17 cellular contexts compared by ENCODE assay signal in the genomic region with DNA sequence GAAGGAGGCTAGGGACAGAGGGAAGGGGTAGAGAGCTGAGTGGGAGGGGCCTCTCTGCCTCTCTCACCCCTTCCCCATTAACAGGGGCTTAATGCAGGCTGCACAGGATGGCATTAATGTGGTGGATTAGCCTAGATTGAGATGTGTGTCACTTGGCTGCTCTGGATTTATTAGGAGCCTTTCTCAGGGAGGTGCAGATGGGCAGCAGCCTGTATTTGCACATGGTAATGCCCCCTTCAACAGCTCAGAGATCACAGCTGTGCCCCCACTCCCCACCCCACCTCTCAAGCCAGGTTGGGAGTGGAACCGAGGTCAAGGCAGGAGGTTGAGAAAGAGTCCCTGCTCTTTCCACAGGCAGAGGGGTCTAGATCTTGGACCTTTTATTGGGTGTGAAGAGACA. TPM values are rescaled to one million over a fixed set of nuclear protein-coding genes. Genes with fewer than 3 reads are reported as not detected.
DNase-seq lines count a peak whose midpoint lies in the region; ATAC-seq and TF ChIP-seq lines count a peak whose summit lies in the region.
"Had no signal": no experiment of that assay in that cellular context is flagged by ENCODE, and none has a peak within 500 bp of the region (broad histone marks: within the 10 kb centered on the region; RNA-seq: fewer than 3 reads in every experiment).

No MANE protein-coding gene starts in this region.

- CTCF ChIA-PET in SK-N-SH (lab: Yijun Ruan, JAX), result interaction anchor here (0.7 to 23.6 kb wide), 6 partner anchors 8 to 169 kb away, joined by 3 to 824 read pairs (median 4); a partner anchor contains a TSS
- CTCF ChIA-PET in IMR-90 (lab: Yijun Ruan, JAX), result no interaction called here

- ATAC-seq in SK-N-SH treated with all-trans-retinoic acid at 6 μM for 48 hours (no peak), IMR-90 (ENCODE audit: low read depth) (no peak)
- ATAC-seq: GM12878 had no signal

- 75% methylated on average over 1 of the region's 1 CpG for WGBS in SK-N-SH (ENCODE audit: low lambda C conversion rate)
- WGBS in IMR-90 (ENCODE audit: extremely low coverage in 2 of 2, insufficient read length in 1 of 2), 2 experiments, result no CpG with 5 or more reads among the region's 1 CpG

- H3K4me1 ChIP-seq in SK-N-SH (ENCODE audit: control insufficient read depth in 1 of 2, insufficient read depth in 2 of 2, low read depth in 1 of 2, low read length in 1 of 2) (peaks cover 0 to 11% of the 10 kb centered on the region in 2 experiments; a peak in 1 of 4 replicates), IMR-90 (ENCODE audit: control insufficient read depth, insufficient read depth, low read length) (peaks cover 2% of the 10 kb centered on the region; the same call in 1 of the 2 replicates), SJCRH30 (peaks cover 48% of the 10 kb centered on the region), skeletal muscle tissue (ENCODE audit: control insufficient read depth in 3 of 3, insufficient read depth in 3 of 3, low read length in 3 of 3) (peaks cover 8 to 59% (median 57%) of the 10 kb centered on the region in 3 donors)

- H3K4me2 ChIP-seq in SK-N-SH (no peak overlapping the region), IMR-90 (ENCODE audit: low read depth, low read length) (no peak overlapping the region)
- H3K4me2 ChIP-seq: BLaER1 treated with 17β-estradiol and CSF1 and Interleukin-3, amounts not matched to agents 10 nM and 100 nM had no signal

- no peak overlapping the region for H2BK15ac ChIP-seq in IMR-90 (ENCODE audit: low read depth, low read length)

- dilution Hi-C loops in IMR-90 (cut with HindIII; ENCODE audit: low sequenced_read_pairs, unreplicated experiment), result no loop called here

- H4K8ac ChIP-seq in IMR-90 (ENCODE audit: low read depth in 2 of 2, low read length in 2 of 2), result no peak overlapping the region

- H3K18ac ChIP-seq in IMR-90 (ENCODE audit: low read depth, low read length), result no peak overlapping the region

- peak; percentile 7 for DNase-seq in SK-N-SH
- DNase-seq in IMR-90, result no peak
- no peak for DNase-seq in SJCRH30
- DNase-seq in NCI-H748 treated with DMSO at 0.1 percent for 48 hours (lab: John Stamatoyannopoulos, UW), result no peak
- no peak for DNase-seq in DMS114 treated with DMSO at 0.1 percent for 48 hours (lab: John Stamatoyannopoulos, UW; ENCODE audit: unreplicated experiment)
- DNase-seq in MV-4-11 (lab: John Stamatoyannopoulos, UW), result no peak
- DNase-seq: 8988T; Calu3; CD4-positive, CD25-positive, alpha-beta regulatory T cell; HCEC 1CT; HFFc6 had no signal

- H3K9ac ChIP-seq in SK-N-SH (no peak overlapping the region), IMR-90 (ENCODE audit: low read depth, low read length) (no peak overlapping the region), skeletal muscle tissue (ENCODE audit: low read depth in 1 of 3, low read length in 3 of 3) (peak overlapping the region in 2 of 3 donors; percentile 51 to 60)
- H3K9ac ChIP-seq: BLaER1 treated with 17β-estradiol and CSF1 and Interleukin-3, amounts not matched to agents 10 nM and 100 nM had no signal

- H2BK120ac ChIP-seq in IMR-90 (ENCODE audit: low read depth, low read length), result no peak overlapping the region

- no peaks in the 10 kb centered on the region for H3K79me2 ChIP-seq in SK-N-SH (ENCODE audit: insufficient read depth)

- no peak overlapping the region for H3K14ac ChIP-seq in IMR-90 (replicated peaks; ENCODE audit: low read depth, low read length)

- H2AFZ ChIP-seq in SK-N-SH (ENCODE audit: low read depth), result no peak overlapping the region
- no peak overlapping the region for H2AFZ ChIP-seq in IMR-90 (replicated peaks; ENCODE audit: low read length, poor library complexity)

- H3K9me3 ChIP-seq in SK-N-SH, result no peaks in the 10 kb centered on the region
- H3K9me3 ChIP-seq in IMR-90 (ENCODE audit: control insufficient read depth, insufficient read depth, low read length), result no peaks in the 10 kb centered on the region
- H3K9me3 ChIP-seq in SJCRH30 (replicated peaks), result no peaks in the 10 kb centered on the region
- no peaks in the 10 kb centered on the region for H3K9me3 ChIP-seq in skeletal muscle tissue (ENCODE audit: control insufficient read depth in 3 of 3, low read length in 3 of 3)
- H3K9me3 ChIP-seq: BLaER1 treated with 17β-estradiol and CSF1 and Interleukin-3, amounts not matched to agents 10 nM and 100 nM had no signal

- no peak for TF ChIP-seq EP300 in SK-N-SH (IDR thresholded peaks at IDR 0.05; ENCODE audit: borderline replicate concordance in 1 of 2, low read depth in 1 of 2, low read length in 1 of 2)

- H3K79me1 ChIP-seq in IMR-90 (ENCODE audit: low read depth in 1 of 2, low read length in 2 of 2), result no peaks in the 10 kb centered on the region

- H3K27ac ChIP-seq in SK-N-SH (ENCODE audit: low read depth in 2 of 2, low read length in 1 of 2) (no peak overlapping the region), IMR-90 (ENCODE audit: insufficient read depth, low read length) (no peak overlapping the region), SJCRH30 (peak overlapping the region; percentile 76), skeletal muscle tissue (ENCODE audit: low read depth, low read length) (no peak overlapping the region)
- H3K27ac ChIP-seq: BLaER1 treated with 17β-estradiol and CSF1 and Interleukin-3, amounts not matched to agents 10 nM and 100 nM had no signal

- no peak overlapping the region for H3K23ac ChIP-seq in IMR-90 (ENCODE audit: low read depth, low read length)

- H3K4me3 ChIP-seq in SK-N-SH (ENCODE audit: low read depth in 2 of 2, low read length in 1 of 2) (no peak overlapping the region), IMR-90 (ENCODE audit: insufficient read depth, low read depth, low read length) (no peak overlapping the region), SJCRH30 (no peak overlapping the region), skeletal muscle tissue (ENCODE audit: low read length in 3 of 3) (no peak overlapping the region)
- H3K4me3 ChIP-seq: BLaER1 treated with 17β-estradiol and CSF1 and Interleukin-3, amounts not matched to agents 10 nM and 100 nM; GM12878 had no signal

- TF ChIP-seq CTCF in SK-N-SH (IDR thresholded peaks at IDR 0.05) (no peak), IMR-90 (conservative IDR thresholded peaks at IDR 0.05; ENCODE audit: low read depth, low read length) (no peak)

- no peak overlapping the region for H3K56ac ChIP-seq in IMR-90 (ENCODE audit: extremely low read depth, insufficient read depth, low read length)

- POLR2A ChIA-PET in SK-N-SH (lab: Yijun Ruan, JAX) (no interaction called here), IMR-90 (lab: Charles Lee; ENCODE audit: unreplicated experiment) (no interaction called here)

- in situ Hi-C loops in IMR-90 (cut with MboI; ENCODE audit: low sequenced_read_pairs), result no loop called here

- no peak overlapping the region for H2AK5ac ChIP-seq in IMR-90 (ENCODE audit: low read depth, low read length)

- no peaks in the 10 kb centered on the region for H3K9me2 ChIP-seq in SK-N-SH

- no peaks in the 10 kb centered on the region for H3K36me3 ChIP-seq in SK-N-SH (replicated peaks in 1 of 2; ENCODE audit: control insufficient read depth in 1 of 2, insufficient read depth in 2 of 2, low read length in 1 of 2)
- no peaks in the 10 kb centered on the region for H3K36me3 ChIP-seq in IMR-90 (ENCODE audit: control insufficient read depth, insufficient read depth, low read length)
- H3K36me3 ChIP-seq in SJCRH30, result peaks cover 66% of the 10 kb centered on the region
- no peaks in the 10 kb centered on the region for H3K36me3 ChIP-seq in skeletal muscle tissue (ENCODE audit: control insufficient read depth in 3 of 3, insufficient read depth in 3 of 3, low read length in 3 of 3)
- H3K36me3 ChIP-seq: BLaER1 treated with 17β-estradiol and CSF1 and Interleukin-3, amounts not matched to agents 10 nM and 100 nM had no signal

- intact Hi-C loops in IMR-90 (cut with micrococcal nuclease), result no loop called here

- no peak overlapping the region for H2BK5ac ChIP-seq in IMR-90 (ENCODE audit: low read depth, low read length, poor library complexity, severe bottlenecking)

- peaks cover 6% of the 10 kb centered on the region for H3F3A ChIP-seq in SK-N-SH (replicated peaks; ENCODE audit: insufficient read depth)

- H3K9me1 ChIP-seq in IMR-90 (ENCODE audit: insufficient read depth, low read length), result 0 out of 2 replicates have a peak, but pooled peaks cover 7% of the 10 kb centered on the region

- no peak overlapping the region for H4K91ac ChIP-seq in IMR-90 (ENCODE audit: insufficient read depth, low read depth, low read length)

- no peak overlapping the region for H4K5ac ChIP-seq in IMR-90 (ENCODE audit: low read depth, low read length)

- H2BK20ac ChIP-seq in IMR-90 (ENCODE audit: low read depth, low read length), result no peak overlapping the region

- TF ChIP-seq POLR2A in IMR-90 (IDR thresholded peaks at IDR 0.05; ENCODE audit: low read depth, low read length), result no peak

- no peak for TF ChIP-seq RAD21 in SK-N-SH (IDR thresholded peaks at IDR 0.05; ENCODE audit: low read length)
- no peak for TF ChIP-seq RAD21 in IMR-90 (IDR thresholded peaks at IDR 0.05; ENCODE audit: low read length)

- H2AK9ac ChIP-seq in IMR-90 (replicated peaks; ENCODE audit: low read depth, low read length, poor library complexity), result peak overlapping the region; percentile 19

- no peak overlapping the region for H3K4ac ChIP-seq in IMR-90 (ENCODE audit: low read depth, low read length)

- no peaks in the 10 kb centered on the region for H4K20me1 ChIP-seq in SK-N-SH (ENCODE audit: insufficient read depth)
- peaks cover 10% of the 10 kb centered on the region for H4K20me1 ChIP-seq in IMR-90 (ENCODE audit: insufficient read depth, low read length)

- peaks cover 3% of the 10 kb centered on the region; the same call in 1 of the 2 replicates for H3K27me3 ChIP-seq in SK-N-SH (ENCODE audit: insufficient read depth)
- H3K27me3 ChIP-seq in IMR-90 (ENCODE audit: control insufficient read depth, insufficient read depth, low read length), result peaks cover 46% of the 10 kb centered on the region
- no peaks in the 10 kb centered on the region for H3K27me3 ChIP-seq in SJCRH30
- peaks cover 0 to 11% (median 7%) of the 10 kb centered on the region in 3 donors for H3K27me3 ChIP-seq in skeletal muscle tissue (ENCODE audit: control insufficient read depth in 3 of 3, insufficient read depth in 3 of 3, low read length in 3 of 3)

- BruUV-seq in IMR-90 (replicated peaks; lab: Mats Ljungman, UMichigan), result no TSS peak

RNA-seq across cellular contexts. Expression of a gene that starts 7.3 kb away (rescaled TPM):
- not detected in 2 replicates for polyA plus RNA-seq in SK-N-SH (2012; rRNA removed)
- not detected in 2 replicates for polyA plus RNA-seq in SK-N-SH (2012; cell fraction: cytosol; rRNA removed)
- 0.05 TPM in 1 of 2 replicates, not detected in the other for polyA plus RNA-seq in SK-N-SH (2012; cell fraction: nucleus; rRNA removed)
- total RNA-seq in IMR-90 (2012; rRNA removed), result not detected in 2 replicates
- polyA plus RNA-seq in IMR-90 (2012; rRNA removed), result not detected in 2 replicates
- 0.03 and 0.13 TPM in 2 replicates for polyA plus RNA-seq in IMR-90 (2012; cell fraction: cytosol; rRNA removed)
- polyA plus RNA-seq in IMR-90 (2012; cell fraction: nucleus; rRNA removed; ENCODE audit: low replicate concordance), result 0.10 and 0.18 TPM in 2 replicates
- 105 and 111 TPM in 2 replicates for total RNA-seq in SJCRH30 (2014; rRNA removed; shearing (Covaris generic))
- total RNA-seq in skeletal muscle tissue, result 4.2 TPM
- total RNA-seq: Calu3; CD4-positive, CD25-positive, alpha-beta regulatory T cell; Daoy; GM12878; H4 had no signal
- polyA plus RNA-seq: CD4-positive, CD25-positive, alpha-beta regulatory T cell; GM12878 had no signal

RNA-seq across cellular contexts. Expression of a gene that starts 7.9 kb away (rescaled TPM):
- polyA plus RNA-seq in SK-N-SH (2012; rRNA removed) (0.25 and 0.29 TPM in 2 replicates), IMR-90 (2012; rRNA removed) (0.09 and 0.14 TPM in 2 replicates)
- 0.09 and 0.17 TPM in 2 replicates for polyA plus RNA-seq in SK-N-SH (2012; cell fraction: cytosol; rRNA removed)
- 0.05 and 0.13 TPM in 2 replicates for polyA plus RNA-seq in SK-N-SH (2012; cell fraction: nucleus; rRNA removed)
- total RNA-seq in IMR-90 (2012; rRNA removed) (0.28 and 0.36 TPM in 2 replicates), skeletal muscle tissue (not detected)
- polyA plus RNA-seq in IMR-90 (2012; cell fraction: cytosol; rRNA removed), result 0.35 TPM in 1 of 2 replicates, not detected in the other
- polyA plus RNA-seq in IMR-90 (2012; cell fraction: nucleus; rRNA removed; ENCODE audit: low replicate concordance), result 0.09 and 0.14 TPM in 2 replicates
- total RNA-seq in SJCRH30 (2014; rRNA removed; shearing (Covaris generic)), result 0.42 and 0.53 TPM in 2 replicates
- total RNA-seq: CD4-positive, CD25-positive, alpha-beta regulatory T cell; H4 had no signal

RNA-seq across cellular contexts. Expression of a gene that starts 11.3 kb away (rescaled TPM):
- polyA plus RNA-seq in SK-N-SH (2012; rRNA removed), result 11.4 and 12.3 TPM in 2 replicates
- polyA plus RNA-seq in SK-N-SH (2012; cell fraction: cytosol; rRNA removed), result 6.0 and 7.7 TPM in 2 replicates
- polyA plus RNA-seq in SK-N-SH (2012; cell fraction: nucleus; rRNA removed), result 34.4 and 36.9 TPM in 2 replicates
- 36.4 and 38.7 TPM in 2 replicates for total RNA-seq in IMR-90 (2012; rRNA removed)
- polyA plus RNA-seq in IMR-90 (2012; rRNA removed), result 38.0 and 40.1 TPM in 2 replicates
- polyA plus RNA-seq in IMR-90 (2012; cell fraction: cytosol; rRNA removed), result 23.1 and 25.4 TPM in 2 replicates
- polyA plus RNA-seq in IMR-90 (2012; cell fraction: nucleus; rRNA removed; ENCODE audit: low replicate concordance), result 74.8 and 86.1 TPM in 2 replicates
- 124 and 131 TPM in 2 replicates for total RNA-seq in SJCRH30 (2014; rRNA removed; shearing (Covaris generic))
- total RNA-seq in skeletal muscle tissue, result 17.7 TPM

Comparison
In these comparisons a context has a peak if more than half of its experiments do, and no peak if none do; other contexts are left out.
1. H3K9ac ChIP-seq: peak in skeletal muscle tissue (2 of 3); none in SK-N-SH (single experiment) and IMR-90 (single experiment).
2. RNA of a gene that starts 7.3 kb away (total RNA-seq): 105 to 111 TPM in SJCRH30; 4.2 TPM in skeletal muscle tissue (single experiment) and not detected in IMR-90; every median in the first group is over 10 times any median in the second.